10 cellular contexts compared by ENCODE assay signal in genomic region chr9:127793093-127793708, GRCh38. TPM values are rescaled to one million over a fixed set of nuclear protein-coding genes. Genes with fewer than 3 reads are reported as not detected.
A peak's percentile ranks its signal among the peaks of the same experiment; 100 is the strongest.
DNase-seq lines count a peak whose midpoint lies in the region; ATAC-seq, FAIRE-seq and TF ChIP-seq lines count a peak whose summit lies in the region.
"Had no signal": no experiment of that assay in that cellular context is flagged by ENCODE, and none has a peak within 500 bp of the region (broad histone marks: within the 10 kb centered on the region; RNA-seq: fewer than 3 reads in every experiment).

No MANE protein-coding gene starts in this region.

- H2BK5ac ChIP-seq in IMR-90 (ENCODE audit: low read depth, low read length, poor library complexity, severe bottlenecking): no peak overlapping the region

- peaks cover 16% of the 10 kb centered on the region for H3K4me1 ChIP-seq in IMR-90 (ENCODE audit: control insufficient read depth, insufficient read depth, low read length)
- H3K4me1 ChIP-seq in astrocyte (ENCODE audit: insufficient read depth, low read length): peaks cover 16% of the 10 kb centered on the region

- no peak overlapping the region for H3K9ac ChIP-seq in IMR-90 (ENCODE audit: low read depth, low read length)
- H3K9ac ChIP-seq in astrocyte (ENCODE audit: low read length): no peak overlapping the region

- H2AK5ac ChIP-seq in IMR-90 (ENCODE audit: low read depth, low read length): peak overlapping the region; percentile 47; the same call in 1 of the 2 replicates

- TF ChIP-seq CTCF in IMR-90 (conservative IDR thresholded peaks at IDR 0.05; ENCODE audit: low read depth, low read length): no peak
- no peak for TF ChIP-seq CTCF in astrocyte (IDR thresholded peaks at IDR 0.05; ENCODE audit: insufficient read depth, low read depth, low read length)
- TF ChIP-seq CTCF in neural crest cell (conservative IDR thresholded peaks at IDR 0.05): no peak

- peak overlapping the region; percentile 31; the same call in 1 of the 2 replicates for H3K23ac ChIP-seq in IMR-90 (ENCODE audit: low read depth, low read length)

- peaks cover 16% of the 10 kb centered on the region for H3K9me1 ChIP-seq in IMR-90 (ENCODE audit: insufficient read depth, low read length)

- peak; percentile 89 for DNase-seq in DMS 273 (lab: John Stamatoyannopoulos, UW; ENCODE audit: unreplicated experiment)
- DNase-seq in IMR-90: peak; percentile 62
- no peak for DNase-seq in astrocyte (ENCODE audit: low read depth)
- no peak for DNase-seq in neural crest cell (ENCODE audit: low read depth, low spot score)
- DNase-seq in stimulated activated naive CD4-positive, alpha-beta T cell treated with Interleukin-2 at 50 U/mL for 16 hours (lab: John Stamatoyannopoulos, UW): no peak
- DNase-seq: NCI-H2081 had no signal

- H3K9me3 Mint-ChIP-seq in astrocyte (ENCODE audit: unreplicated experiment) (no peaks in the 10 kb centered on the region), neural crest cell (no peaks in the 10 kb centered on the region)

- no peak overlapping the region for H4K91ac ChIP-seq in IMR-90 (ENCODE audit: insufficient read depth, low read depth, low read length)

- H4K5ac ChIP-seq in IMR-90 (ENCODE audit: low read depth, low read length): no peak overlapping the region

- peak overlapping the region; percentile 55; the same call in 1 of the 2 replicates for H3K14ac ChIP-seq in IMR-90 (replicated peaks; ENCODE audit: low read depth, low read length)

- H2AFZ ChIP-seq in IMR-90 (replicated peaks; ENCODE audit: low read length, poor library complexity) (no peak overlapping the region), astrocyte (ENCODE audit: low read depth, low read length) (no peak overlapping the region)

- H3K79me2 ChIP-seq in astrocyte (ENCODE audit: insufficient read depth, low read length): peaks cover 24% of the 10 kb centered on the region

- no peak overlapping the region for H2BK15ac ChIP-seq in IMR-90 (ENCODE audit: low read depth, low read length)

- no peak overlapping the region for H2BK120ac ChIP-seq in IMR-90 (ENCODE audit: low read depth, low read length)

- H3K4me2 ChIP-seq in IMR-90 (ENCODE audit: low read depth, low read length) (no peak overlapping the region), astrocyte (ENCODE audit: low read length) (peak overlapping the region; percentile 35)

- H3K18ac ChIP-seq in IMR-90 (ENCODE audit: low read depth, low read length): no peak overlapping the region

- no peak for TF ChIP-seq POLR2A in IMR-90 (IDR thresholded peaks at IDR 0.05; ENCODE audit: low read depth, low read length)

- no peak overlapping the region for H3K4me3 Mint-ChIP-seq in astrocyte (ENCODE audit: unreplicated experiment)
- peak overlapping the region; percentile 41 for H3K4me3 Mint-ChIP-seq in neural crest cell

- H3K36me3 ChIP-seq in IMR-90 (ENCODE audit: control insufficient read depth, insufficient read depth, low read length): peaks cover 41% of the 10 kb centered on the region
- peaks cover 34% of the 10 kb centered on the region for H3K36me3 ChIP-seq in astrocyte (ENCODE audit: insufficient read depth, low read length)

- H3K4me3 ChIP-seq in IMR-90 (ENCODE audit: insufficient read depth, low read depth, low read length) (no peak overlapping the region), astrocyte (ENCODE audit: insufficient read depth, low read depth, low read length) (no peak overlapping the region)

- no peak overlapping the region for H2BK20ac ChIP-seq in IMR-90 (ENCODE audit: low read depth, low read length)

- H3K9me3 ChIP-seq in IMR-90 (ENCODE audit: control insufficient read depth, insufficient read depth, low read length): no peaks in the 10 kb centered on the region
- no peaks in the 10 kb centered on the region for H3K9me3 ChIP-seq in astrocyte (ENCODE audit: insufficient read depth, low read depth, low read length)

- TF ChIP-seq RAD21 in IMR-90 (IDR thresholded peaks at IDR 0.05; ENCODE audit: low read length): no peak

- no peak for FAIRE-seq in astrocyte (lab: Jason Lieb, UNC)
- FAIRE-seq: G401.6 had no signal

- peak overlapping the region; percentile 75 for H2AK9ac ChIP-seq in IMR-90 (replicated peaks; ENCODE audit: low read depth, low read length, poor library complexity)

- CTCF ChIA-PET in IMR-90 (lab: Yijun Ruan, JAX): interaction anchor here (0.5 to 0.7 kb wide), 2 partner anchors 139 to 149 kb away, joined by 3 to 6 read pairs; no protein-coding TSS in a partner anchor

- peak overlapping the region; percentile 20 for H3K4ac ChIP-seq in IMR-90 (ENCODE audit: low read depth, low read length)

- H3K56ac ChIP-seq in IMR-90 (ENCODE audit: extremely low read depth, insufficient read depth, low read length): no peak overlapping the region

- H4K20me1 ChIP-seq in IMR-90 (ENCODE audit: insufficient read depth, low read length) (peaks cover 56% of the 10 kb centered on the region), astrocyte (ENCODE audit: insufficient read depth, low read length) (peaks cover 76% of the 10 kb centered on the region)

- intact Hi-C loops in IMR-90 (cut with micrococcal nuclease): no loop called here

- H3K27me3 ChIP-seq in IMR-90 (ENCODE audit: control insufficient read depth, insufficient read depth, low read length) (no peaks in the 10 kb centered on the region), astrocyte (ENCODE audit: insufficient read depth, low read length) (no peaks in the 10 kb centered on the region)

- WGBS in IMR-90 (ENCODE audit: extremely low coverage in 2 of 2, insufficient read length in 1 of 2), 2 experiments: 61% methylated on average over 5 of the region's 8 CpGs; no CpG with 5 or more reads in 1 of the 2 experiments

- H3K27me3 Mint-ChIP-seq in astrocyte (ENCODE audit: low read depth, unreplicated experiment) (no peaks in the 10 kb centered on the region), neural crest cell (ENCODE audit: low read depth) (no peaks in the 10 kb centered on the region)

- POLR2A ChIA-PET in IMR-90 (lab: Charles Lee; ENCODE audit: unreplicated experiment): interaction anchor here (0.6 to 1.9 kb wide), 3 partner anchors 10 to 182 kb away, joined by 3 to 15 read pairs (median 5); partner anchors contain the start of gene FPGS

- H3K79me1 ChIP-seq in IMR-90 (ENCODE audit: low read depth in 1 of 2, low read length in 2 of 2): peaks cover 19 to 65% of the 10 kb centered on the region in 2 experiments

- H4K8ac ChIP-seq in IMR-90 (ENCODE audit: low read depth in 2 of 2, low read length in 2 of 2): peak overlapping the region in 1 of 2 experiments; percentile 23; a peak in 1 of 4 replicates

- dilution Hi-C loops in IMR-90 (cut with HindIII; ENCODE audit: low sequenced_read_pairs, unreplicated experiment): no loop called here

- BruUV-seq in IMR-90 (replicated peaks; lab: Mats Ljungman, UMichigan): no TSS peak

- H3K36me3 Mint-ChIP-seq in astrocyte (ENCODE audit: low read depth, unreplicated experiment) (peaks cover 16% of the 10 kb centered on the region), neural crest cell (ENCODE audit: low read depth) (peaks cover 14% of the 10 kb centered on the region)

- H3K4me1 Mint-ChIP-seq in astrocyte (ENCODE audit: low read depth, unreplicated experiment) (peaks cover 10% of the 10 kb centered on the region), neural crest cell (peaks cover 6% of the 10 kb centered on the region)

- peak overlapping the region; percentile 78 for H3K27ac Mint-ChIP-seq in astrocyte (ENCODE audit: unreplicated experiment)
- H3K27ac Mint-ChIP-seq in neural crest cell (ENCODE audit: unreplicated experiment): no peak overlapping the region

- in situ Hi-C loops in IMR-90 (cut with MboI; ENCODE audit: low sequenced_read_pairs): no loop called here

- H3K27ac ChIP-seq in IMR-90 (ENCODE audit: insufficient read depth, low read length) (peak overlapping the region; percentile 18), astrocyte (ENCODE audit: low read depth, low read length) (no peak overlapping the region)

- ATAC-seq in IMR-90 (ENCODE audit: low read depth): peak; percentile 59
- no peak for ATAC-seq in GM19328 (IDR thresholded peaks at IDR 0.05; ENCODE audit: unreplicated experiment)
- ATAC-seq in GM18868 (IDR thresholded peaks at IDR 0.05; ENCODE audit: unreplicated experiment): no peak
- ATAC-seq in GM21381 (IDR thresholded peaks at IDR 0.05; ENCODE audit: unreplicated experiment): no peak

TF ChIP-seq in IMR-90, 13 proteins besides CTCF, POLR2A, EP300 and RAD21 (continues in another document):
- TF ChIP-seq MXI1 (IDR thresholded peaks at IDR 0.05; ENCODE audit: borderline replicate concordance, low read depth, low read length) (no peak), CEBPB (IDR thresholded peaks at IDR 0.05; ENCODE audit: low read depth, low read length) (no peak), MAZ (IDR thresholded peaks at IDR 0.05; ENCODE audit: borderline replicate concordance, low read depth, low read length) (no peak), RCOR1 (IDR thresholded peaks at IDR 0.05; ENCODE audit: insufficient replicate concordance, low read length) (no peak), RFX5 (IDR thresholded peaks at IDR 0.05; ENCODE audit: low read depth, low read length) (no peak), SMC3 (IDR thresholded peaks at IDR 0.05; ENCODE audit: low read depth, low read length) (no peak)

RNA-seq across cellular contexts. Expression of gene CDK9, which starts 7.4 kb away (rescaled TPM):
- total RNA-seq in IMR-90 (2012; rRNA removed): 28.9 and 30.3 TPM in 2 replicates
- 49.9 and 52.1 TPM in 2 replicates for polyA plus RNA-seq in IMR-90 (2012; rRNA removed)
- polyA plus RNA-seq in IMR-90 (2012; cell fraction: cytosol; rRNA removed): 34.4 and 54.3 TPM in 2 replicates
- 140 and 177 TPM in 2 replicates for polyA plus RNA-seq in IMR-90 (2012; cell fraction: nucleus; rRNA removed; ENCODE audit: low replicate concordance)
- total RNA-seq in astrocyte: 70.5 and 71.7 TPM in 2 replicates
- 77.0 and 84.8 TPM in 2 replicates for total RNA-seq in neural crest cell

RNA-seq across cellular contexts. Expression of gene FPGS, which starts 9.5 kb away (rescaled TPM):
- 43.9 and 45.5 TPM in 2 replicates for total RNA-seq in IMR-90 (2012; rRNA removed)
- 71.5 and 75.7 TPM in 2 replicates for polyA plus RNA-seq in IMR-90 (2012; rRNA removed)
- polyA plus RNA-seq in IMR-90 (2012; cell fraction: cytosol; rRNA removed): 39.9 and 56.3 TPM in 2 replicates
- polyA plus RNA-seq in IMR-90 (2012; cell fraction: nucleus; rRNA removed; ENCODE audit: low replicate concordance): 94.7 and 201 TPM in 2 replicates
- total RNA-seq in astrocyte: 44.6 and 49.4 TPM in 2 replicates
- total RNA-seq in neural crest cell: 64.6 and 69.9 TPM in 2 replicates

RNA-seq across cellular contexts. Expression of gene SH2D3C, which starts 14.7 kb away (rescaled TPM):
- under 0.01 and 0.28 TPM in 2 replicates for total RNA-seq in IMR-90 (2012; rRNA removed)
- 0.22 and 0.24 TPM in 2 replicates for polyA plus RNA-seq in IMR-90 (2012; rRNA removed)
- polyA plus RNA-seq in IMR-90 (2012; cell fraction: cytosol; rRNA removed): 0.06 and 0.38 TPM in 2 replicates
- 0.05 and 0.29 TPM in 2 replicates for polyA plus RNA-seq in IMR-90 (2012; cell fraction: nucleus; rRNA removed; ENCODE audit: low replicate concordance)
- total RNA-seq in astrocyte: 4.6 and 5.8 TPM in 2 replicates
- 6.0 and 7.2 TPM in 2 replicates for total RNA-seq in neural crest cell

RNA-seq across cellular contexts. Expression of gene TOR2A, which starts 58.1 kb away (rescaled TPM):
- total RNA-seq in IMR-90 (2012; rRNA removed): 0.90 and 1.1 TPM in 2 replicates
- 12.5 and 12.9 TPM in 2 replicates for polyA plus RNA-seq in IMR-90 (2012; rRNA removed)
- polyA plus RNA-seq in IMR-90 (2012; cell fraction: cytosol; rRNA removed): 10.1 and 16.2 TPM in 2 replicates
- polyA plus RNA-seq in IMR-90 (2012; cell fraction: nucleus; rRNA removed; ENCODE audit: low replicate concordance): 10.8 and 25.9 TPM in 2 replicates
- 7.5 and 8.5 TPM in 2 replicates for total RNA-seq in astrocyte
- total RNA-seq in neural crest cell: 25.7 and 27.4 TPM in 2 replicates

Comparison
In these comparisons a context has a peak if more than half of its experiments do, and no peak if none do; other contexts are left out.
1. DNase-seq: peak in DMS 273 (single experiment) and IMR-90 (single experiment); none in astrocyte (single experiment), neural crest cell (single experiment) and stimulated activated naive CD4-positive, alpha-beta T cell treated with Interleukin-2 at 50 U/mL for 16 hours (single experiment).